ENCODE assay signal across 13 cellular contexts in the genomic region with DNA sequence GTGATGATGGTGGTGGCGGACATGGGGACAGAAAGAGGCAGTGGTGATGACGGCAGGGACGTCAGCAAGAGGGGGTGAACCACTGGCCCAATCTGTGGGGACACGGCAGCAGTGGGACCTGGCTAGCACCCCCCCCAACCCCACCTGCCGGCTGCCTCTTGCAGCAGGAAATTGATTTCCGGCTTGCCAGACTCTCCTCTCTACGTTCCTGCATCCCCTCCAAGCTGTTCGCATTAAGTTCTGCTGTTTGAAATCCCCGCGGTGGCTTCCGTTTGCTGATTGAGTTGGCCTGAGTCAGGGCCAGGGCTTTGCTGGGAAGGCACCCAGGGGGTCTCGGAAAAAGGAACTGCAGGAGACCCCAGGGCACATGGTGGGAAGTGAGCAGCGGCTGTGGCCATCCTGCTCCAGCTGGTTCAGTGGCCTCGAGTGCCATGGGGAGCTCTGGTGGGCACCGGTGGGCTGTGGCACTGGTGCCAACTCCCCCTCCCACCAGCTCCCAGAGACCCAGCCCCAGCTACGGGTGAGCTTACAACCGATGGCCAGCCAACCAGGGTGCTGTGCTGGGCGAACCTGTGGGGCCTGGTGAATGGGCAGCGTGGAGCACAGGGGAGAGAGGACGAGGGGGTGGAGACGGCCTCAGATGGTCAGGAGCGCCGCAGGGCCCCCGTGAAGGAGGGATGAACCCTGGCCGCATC. TPM values are rescaled to one million over a fixed set of nuclear protein-coding genes. Genes with fewer than 3 reads are reported as not detected.
DNase-seq lines count a peak whose midpoint lies in the region; ATAC-seq, FAIRE-seq and TF ChIP-seq lines count a peak whose summit lies in the region.
"Had no signal": no experiment of that assay in that cellular context is flagged by ENCODE, and none has a peak within 500 bp of the region (broad histone marks: within the 10 kb centered on the region; RNA-seq: fewer than 3 reads in every experiment).

No MANE protein-coding gene starts in this region.

- peaks cover 48 to 75% of the 10 kb centered on the region in 2 donors for H3K27me3 Mint-ChIP-seq in stimulated activated naive B cell treated with anti-CD40 and anti-IgM and Interleukin-4, amounts not matched to agents 10 μg/mL and 1 μg/mL and 100 μg/mL, for 72 hours

- FAIRE-seq in kidney (lab: Jason Lieb, UNC), result no peak

- H3K4me1 ChIP-seq in cardiac muscle cell (ENCODE audit: low read depth) (peaks cover 14% of the 10 kb centered on the region), kidney (ENCODE audit: control insufficient read depth in 1 of 2, insufficient read depth in 1 of 2, low read depth in 1 of 2, low read length in 2 of 2) (peaks cover 0 to 16% of the 10 kb centered on the region in 2 donors)

- peaks cover 57% of the 10 kb centered on the region for H3K27me3 ChIP-seq in cardiac muscle cell

- no peak for ATAC-seq in left ventricle myocardium superior
- ATAC-seq in stimulated activated naive B cell treated with anti-CD40 and anti-IgM and Interleukin-4, amounts not matched to agents 10 μg/mL and 1 μg/mL and 100 μg/mL, for 72 hours (replicated peaks), result no peak
- no peak for ATAC-seq in HG03457 (IDR thresholded peaks at IDR 0.05; ENCODE audit: unreplicated experiment)
- no peak for ATAC-seq in HG03469 (IDR thresholded peaks at IDR 0.05; ENCODE audit: unreplicated experiment)

- TF ChIP-seq CTCF in cardiac muscle cell (IDR thresholded peaks at IDR 0.05; ENCODE audit: low read depth, low read length) (peak; percentile 3), kidney (IDR thresholded peaks at IDR 0.05; ENCODE audit: borderline replicate concordance, extremely low read depth, insufficient read depth) (no peak)

- peak overlapping the region; percentile 17 to 37 for H3K4me3 Mint-ChIP-seq in stimulated activated naive B cell treated with anti-CD40 and anti-IgM and Interleukin-4, amounts not matched to agents 10 μg/mL and 1 μg/mL and 100 μg/mL, for 72 hours
- H3K4me3 Mint-ChIP-seq: stimulated activated naive CD8-positive, alpha-beta T cell treated with anti-CD3 and anti-CD28 coated beads, Interleukin-15, Interleukin-2, amounts not matched to agents 100 ng/mL and 50 ng/mL, for 24 hours had no signal

- no peak overlapping the region for H3K27ac ChIP-seq in cardiac muscle cell
- H3K27ac ChIP-seq in kidney (ENCODE audit: low read depth in 2 of 2, low read length in 2 of 2), result peak overlapping the region; percentile 37 to 51

- intact Hi-C loops in left ventricle myocardium superior (cut with micrococcal nuclease) (no loop called here), kidney (cut with DNase I) (no loop called here)

- no peak overlapping the region for H3K9ac ChIP-seq in kidney (ENCODE audit: low read length in 2 of 2)

- no peaks in the 10 kb centered on the region for H3K36me3 Mint-ChIP-seq in stimulated activated naive B cell treated with anti-CD40 and anti-IgM and Interleukin-4, amounts not matched to agents 10 μg/mL and 1 μg/mL and 100 μg/mL, for 72 hours

- no peak overlapping the region for H3K4me3 ChIP-seq in cardiac muscle cell
- no peak overlapping the region for H3K4me3 ChIP-seq in kidney (ENCODE audit: low read length in 2 of 2)

- H3K36me3 ChIP-seq in cardiac muscle cell (no peaks in the 10 kb centered on the region), kidney (ENCODE audit: control insufficient read depth in 1 of 2, insufficient read depth in 2 of 2, low read length in 2 of 2) (no peaks in the 10 kb centered on the region)

- no peak overlapping the region for H3K27ac Mint-ChIP-seq in stimulated activated naive B cell treated with anti-CD40 and anti-IgM and Interleukin-4, amounts not matched to agents 10 μg/mL and 1 μg/mL and 100 μg/mL, for 72 hours
- H3K27ac Mint-ChIP-seq: stimulated activated naive CD8-positive, alpha-beta T cell treated with anti-CD3 and anti-CD28 coated beads, Interleukin-15, Interleukin-2, amounts not matched to agents 100 ng/mL and 50 ng/mL, for 24 hours had no signal

- no peaks in the 10 kb centered on the region for H3K9me3 Mint-ChIP-seq in stimulated activated naive B cell treated with anti-CD40 and anti-IgM and Interleukin-4, amounts not matched to agents 10 μg/mL and 1 μg/mL and 100 μg/mL, for 72 hours
- H3K9me3 Mint-ChIP-seq: stimulated activated naive CD8-positive, alpha-beta T cell treated with anti-CD3 and anti-CD28 coated beads, Interleukin-15, Interleukin-2, amounts not matched to agents 100 ng/mL and 50 ng/mL, for 24 hours had no signal

- H3K9me3 ChIP-seq in cardiac muscle cell (ENCODE audit: low read depth), result no peaks in the 10 kb centered on the region
- H3K9me3 ChIP-seq in kidney (ENCODE audit: control insufficient read depth in 1 of 2, low read length in 2 of 2), result no peaks in the 10 kb centered on the region

- DNase-seq in cardiac muscle cell (ENCODE audit: low read depth in 1 of 2, low spot score in 1 of 2) (peak in 1 of 2 donors; percentile 20), left ventricle myocardium superior (no peak), UCSD-AML1 (lab: John Stamatoyannopoulos, UW; ENCODE audit: unreplicated experiment) (peak; percentile 34), kidney (no peak), NCI-H524 treated with DMSO at 0.1 percent for 48 hours (lab: John Stamatoyannopoulos, UW) (no peak)
- no peak for DNase-seq in stimulated activated naive B cell treated with anti-CD40 and anti-IgM and Interleukin-4, amounts not matched to agents 10 μg/mL and 1 μg/mL and 100 μg/mL, for 72 hours
- DNase-seq: activated T-cell treated with anti-CD3 and anti-CD28 coated beads for 4 hours, cerebellar nuclear complex, NCI-H2029 treated with DMSO at 0.1 percent for 48 hours, T-helper 9 cell had no signal

- peaks cover 37 to 44% of the 10 kb centered on the region in 2 donors for H3K4me1 Mint-ChIP-seq in stimulated activated naive B cell treated with anti-CD40 and anti-IgM and Interleukin-4, amounts not matched to agents 10 μg/mL and 1 μg/mL and 100 μg/mL, for 72 hours

RNA-seq across cellular contexts. Expression of a gene that starts 14.6 kb away (rescaled TPM):
- total RNA-seq in cardiac muscle cell (33.2 and 41.3 TPM in 2 replicates), left ventricle myocardium superior (34.7 TPM), kidney (48.6 TPM)
- polyA plus RNA-seq in cardiac muscle cell (64.3 and 74.4 TPM in 2 replicates), kidney (ENCODE audit: insufficient read depth, low read depth, low replicate concordance) (59.1 TPM)

RNA-seq across cellular contexts. Expression of a gene that starts 27.1 kb away (rescaled TPM):
- total RNA-seq in cardiac muscle cell (23.1 and 30.7 TPM in 2 replicates), left ventricle myocardium superior (33.6 TPM), kidney (26.1 TPM)
- polyA plus RNA-seq in cardiac muscle cell (12.4 and 21.1 TPM in 2 replicates), kidney (ENCODE audit: insufficient read depth, low read depth, low replicate concordance) (6.3 TPM)

RNA-seq across cellular contexts. Expression of a gene that starts 52.7 kb away (rescaled TPM):
- total RNA-seq in cardiac muscle cell (19.2 and 20.9 TPM in 2 replicates), left ventricle myocardium superior (51.6 TPM), kidney (38.9 TPM)
- polyA plus RNA-seq in cardiac muscle cell (14.4 and 20.3 TPM in 2 replicates), kidney (ENCODE audit: insufficient read depth, low read depth, low replicate concordance) (33.3 TPM)
